Comparison of ENCODE assay signal across 1 cellular context in the genomic region with DNA sequence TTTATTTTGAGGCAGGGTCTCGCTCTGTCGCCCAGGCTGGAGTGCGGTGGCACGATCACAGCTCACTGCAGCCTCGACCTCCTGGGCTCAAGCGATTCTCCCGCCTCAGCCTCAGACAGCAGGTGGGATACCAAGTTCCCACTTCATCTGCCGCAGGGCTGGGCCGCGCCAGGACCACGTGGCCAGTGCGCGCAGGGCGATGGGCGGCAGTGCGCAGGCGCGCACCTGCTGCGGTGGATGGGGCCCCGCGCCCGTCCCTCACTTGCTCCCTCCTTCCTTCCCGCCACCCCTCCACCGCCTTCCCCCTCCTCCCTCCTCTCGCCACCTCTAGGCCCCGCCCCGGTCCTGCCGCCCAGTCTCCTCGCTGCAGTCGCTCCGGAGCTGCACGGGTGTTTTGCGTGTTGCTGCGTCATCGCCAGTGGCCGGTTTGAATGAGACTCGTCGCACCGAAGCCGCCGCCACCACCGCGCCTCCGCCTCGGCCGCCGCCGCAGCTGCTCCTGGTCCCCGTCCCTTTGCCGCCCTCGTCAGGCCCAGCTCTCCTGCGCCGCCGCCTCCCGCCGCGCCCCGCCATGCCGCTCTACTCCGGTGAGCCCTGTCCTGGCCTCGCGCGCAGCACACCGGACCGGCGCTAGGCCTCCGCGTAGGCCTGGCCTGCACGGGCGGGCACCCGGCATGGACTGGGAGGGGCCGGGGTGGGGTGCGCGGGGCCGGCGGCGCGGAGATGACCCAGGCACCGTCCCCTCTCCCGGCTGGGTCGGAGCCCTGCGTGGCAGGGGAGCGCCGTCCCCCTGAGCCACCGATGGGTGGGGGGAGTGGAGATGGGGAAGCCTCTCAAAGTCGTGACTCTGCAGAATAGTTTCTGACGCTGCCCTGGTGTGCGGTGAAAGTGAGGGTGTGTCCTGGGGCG.
TF ChIP-seq lines count a peak whose summit lies in the region.

TSS of gene USP14 (plus strand) at position 430 of the 909 bp plus-strand sequence. CDS start at position 572, 142 bp downstream.

TF ChIP-seq in WTC11, 78 proteins besides CTCF, POLR2A, EP300 and RAD21 (continued from another document and continues in another):
- peak; percentile 84 for TF ChIP-seq ATF6 (CRISPR knock-in tag; IDR thresholded peaks at IDR 0.05)
- TF ChIP-seq E2F5 (CRISPR knock-in tag; IDR thresholded peaks at IDR 0.05) = peak; percentile 97
- peak; percentile 71 for TF ChIP-seq PRDM15 (CRISPR knock-in tag; IDR thresholded peaks at IDR 0.05)
- TF ChIP-seq PREB (CRISPR knock-in tag; IDR thresholded peaks at IDR 0.05; ENCODE audit: borderline replicate concordance) = 0 out of 2 replicates have a peak, but pooled peaks have one; percentile 80
- peak; percentile 90; the same call in 1 of the 2 replicates for TF ChIP-seq ELF4 (CRISPR knock-in tag; IDR thresholded peaks at IDR 0.05; ENCODE audit: low read depth)
- peak; percentile 96 for TF ChIP-seq E2F1 (CRISPR knock-in tag; IDR thresholded peaks at IDR 0.05)
- TF ChIP-seq, protein P1, sequence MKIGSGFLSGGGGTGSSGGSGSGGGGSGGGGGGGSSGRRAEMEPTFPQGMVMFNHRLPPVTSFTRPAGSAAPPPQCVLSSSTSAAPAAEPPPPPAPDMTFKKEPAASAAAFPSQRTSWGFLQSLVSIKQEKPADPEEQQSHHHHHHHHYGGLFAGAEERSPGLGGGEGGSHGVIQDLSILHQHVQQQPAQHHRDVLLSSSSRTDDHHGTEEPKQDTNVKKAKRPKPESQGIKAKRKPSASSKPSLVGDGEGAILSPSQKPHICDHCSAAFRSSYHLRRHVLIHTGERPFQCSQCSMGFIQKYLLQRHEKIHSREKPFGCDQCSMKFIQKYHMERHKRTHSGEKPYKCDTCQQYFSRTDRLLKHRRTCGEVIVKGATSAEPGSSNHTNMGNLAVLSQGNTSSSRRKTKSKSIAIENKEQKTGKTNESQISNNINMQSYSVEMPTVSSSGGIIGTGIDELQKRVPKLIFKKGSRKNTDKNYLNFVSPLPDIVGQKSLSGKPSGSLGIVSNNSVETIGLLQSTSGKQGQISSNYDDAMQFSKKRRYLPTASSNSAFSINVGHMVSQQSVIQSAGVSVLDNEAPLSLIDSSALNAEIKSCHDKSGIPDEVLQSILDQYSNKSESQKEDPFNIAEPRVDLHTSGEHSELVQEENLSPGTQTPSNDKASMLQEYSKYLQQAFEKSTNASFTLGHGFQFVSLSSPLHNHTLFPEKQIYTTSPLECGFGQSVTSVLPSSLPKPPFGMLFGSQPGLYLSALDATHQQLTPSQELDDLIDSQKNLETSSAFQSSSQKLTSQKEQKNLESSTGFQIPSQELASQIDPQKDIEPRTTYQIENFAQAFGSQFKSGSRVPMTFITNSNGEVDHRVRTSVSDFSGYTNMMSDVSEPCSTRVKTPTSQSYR (CRISPR knock-in tag; IDR thresholded peaks at IDR 0.05) = peak; percentile 98
- peak; percentile 86 for TF ChIP-seq SP1 (CRISPR knock-in tag; conservative IDR thresholded peaks at IDR 0.05)
- TF ChIP-seq EMX1 (CRISPR knock-in tag; IDR thresholded peaks at IDR 0.05) = no peak
- peak; percentile 85; the same call in 1 of the 2 replicates for TF ChIP-seq RELA (CRISPR knock-in tag; IDR thresholded peaks at IDR 0.05; ENCODE audit: borderline replicate concordance)
- TF ChIP-seq, protein P2, sequence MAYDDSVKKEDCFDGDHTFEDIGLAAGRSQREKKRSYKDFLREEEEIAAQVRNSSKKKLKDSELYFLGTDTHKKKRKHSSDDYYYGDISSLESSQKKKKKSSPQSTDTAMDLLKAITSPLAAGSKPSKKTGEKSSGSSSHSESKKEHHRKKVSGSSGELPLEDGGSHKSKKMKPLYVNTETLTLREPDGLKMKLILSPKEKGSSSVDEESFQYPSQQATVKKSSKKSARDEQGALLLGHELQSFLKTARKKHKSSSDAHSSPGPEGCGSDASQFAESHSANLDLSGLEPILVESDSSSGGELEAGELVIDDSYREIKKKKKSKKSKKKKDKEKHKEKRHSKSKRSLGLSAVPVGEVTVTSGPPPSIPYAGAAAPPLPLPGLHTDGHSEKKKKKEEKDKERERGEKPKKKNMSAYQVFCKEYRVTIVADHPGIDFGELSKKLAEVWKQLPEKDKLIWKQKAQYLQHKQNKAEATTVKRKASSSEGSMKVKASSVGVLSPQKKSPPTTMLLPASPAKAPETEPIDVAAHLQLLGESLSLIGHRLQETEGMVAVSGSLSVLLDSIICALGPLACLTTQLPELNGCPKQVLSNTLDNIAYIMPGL (CRISPR knock-in tag; IDR thresholded peaks at IDR 0.05) = peak; percentile 83
- peak; percentile 97 for TF ChIP-seq ESRRA (CRISPR knock-in tag; IDR thresholded peaks at IDR 0.05; ENCODE audit: borderline replicate concordance)
- TF ChIP-seq NR2C2 (CRISPR knock-in tag; IDR thresholded peaks at IDR 0.05) = peak; percentile 72; the same call in 1 of the 2 replicates
- no peak for TF ChIP-seq ZNF425 (CRISPR knock-in tag; conservative IDR thresholded peaks at IDR 0.05)
- TF ChIP-seq ZNF232 (CRISPR knock-in tag; IDR thresholded peaks at IDR 0.05) = peak; percentile 99
- TF ChIP-seq ZNF219 (CRISPR knock-in tag; IDR thresholded peaks at IDR 0.05; ENCODE audit: borderline replicate concordance) = peak; percentile 80
- no peak for TF ChIP-seq ZMAT4 (CRISPR knock-in tag; IDR thresholded peaks at IDR 0.05)
- TF ChIP-seq GRHL2 (CRISPR knock-in tag; IDR thresholded peaks at IDR 0.05; ENCODE audit: insufficient replicate concordance, severe bottlenecking) = no peak
- TF ChIP-seq AFF4 (CRISPR knock-in tag; IDR thresholded peaks at IDR 0.05; ENCODE audit: borderline replicate concordance) = no peak
- TF ChIP-seq SMAD3 (CRISPR knock-in tag; IDR thresholded peaks at IDR 0.05; ENCODE audit: borderline replicate concordance) = peak; percentile 95
